12 cellular contexts compared by ENCODE assay signal in genomic region chr11:102226702-102227101, GRCh38.
DNase-seq lines count a peak whose midpoint lies in the region; ATAC-seq and TF ChIP-seq lines count a peak whose summit lies in the region.
"Had no signal": no experiment of that assay in that cellular context is flagged by ENCODE, and none has a peak within 500 bp of the region (broad histone marks: within the 10 kb centered on the region; RNA-seq: fewer than 3 reads in every experiment).

No MANE protein-coding gene starts in this region.

- CTCF ChIA-PET in MCF 10A (lab: Yijun Ruan, JAX) = interaction anchor here (0.6 to 3.5 kb wide), 8 partner anchors 12 to 460 kb away, joined by 3 to 30 read pairs (median 3); no protein-coding TSS in a partner anchor

- H3K4me1 ChIP-seq in cardiac muscle cell (ENCODE audit: low read depth) (peaks cover 29% of the 10 kb centered on the region), lung (ENCODE audit: control insufficient read depth in 2 of 2, insufficient read depth in 2 of 2, low read length in 2 of 2) (peaks cover 5 to 10% of the 10 kb centered on the region in 2 donors)

- peak overlapping the region; percentile 87 for H3K27ac Mint-ChIP-seq in MCF 10A (ENCODE audit: low read depth, unreplicated experiment)
- H3K27ac Mint-ChIP-seq: activated CD8-positive, alpha-beta T cell treated with anti-CD3 and anti-CD28 coated beads, Interleukin-2, amount 10 ng/mL, durations not matched to agents 7 days and 5 days had no signal

- H3K9me3 ChIP-seq in cardiac muscle cell (ENCODE audit: low read depth) (no peaks in the 10 kb centered on the region), lung (ENCODE audit: control insufficient read depth in 2 of 2, insufficient read depth in 1 of 2, low read length in 1 of 2) (no peaks in the 10 kb centered on the region)
- H3K9me3 ChIP-seq: heart right ventricle had no signal

- H3K4me1 Mint-ChIP-seq in MCF 10A (ENCODE audit: insufficient read depth, unreplicated experiment) = peaks cover 43% of the 10 kb centered on the region

- ATAC-seq in Right ventricle myocardium superior (ENCODE audit: poor library complexity) = no peak
- ATAC-seq in lung (ENCODE audit: insufficient read depth, low FRiP score) = peak; percentile 59
- no peak for ATAC-seq in GM18873 (IDR thresholded peaks at IDR 0.05; ENCODE audit: low FRiP score, unreplicated experiment)
- ATAC-seq in HG03175 (IDR thresholded peaks at IDR 0.05; ENCODE audit: unreplicated experiment) = no peak
- no peak for ATAC-seq in GM19351 (IDR thresholded peaks at IDR 0.05; ENCODE audit: unreplicated experiment)
- ATAC-seq: activated CD8-positive, alpha-beta T cell treated with anti-CD3 and anti-CD28 coated beads, Interleukin-2, amount 10 ng/mL, durations not matched to agents 7 days and 5 days had no signal

- peak overlapping the region; percentile 48 for H3K4me3 Mint-ChIP-seq in MCF 10A (ENCODE audit: unreplicated experiment)
- H3K4me3 Mint-ChIP-seq: activated CD8-positive, alpha-beta T cell treated with anti-CD3 and anti-CD28 coated beads, Interleukin-2, amount 10 ng/mL, durations not matched to agents 7 days and 5 days had no signal

- H3K27me3 ChIP-seq in cardiac muscle cell (no peaks in the 10 kb centered on the region), lung (ENCODE audit: control insufficient read depth, insufficient read depth) (no peaks in the 10 kb centered on the region)
- H3K27me3 ChIP-seq: heart right ventricle had no signal

- intact Hi-C loops in Right ventricle myocardium superior (cut with DNase I) = no loop called here
- intact Hi-C loops in MCF 10A (cut with micrococcal nuclease) = loop anchor here (2.0 to 5.0 kb wide), 2 partner anchors 41 to 116 kb away; partner anchors contain the start of gene YAP1

- DNase-seq in cardiac muscle cell (ENCODE audit: low read depth in 1 of 2, low spot score in 1 of 2) = peak in 1 of 2 donors; percentile 86
- DNase-seq in Right ventricle myocardium superior = no peak
- peak; percentile 81 for DNase-seq in MCF 10A (ENCODE audit: unreplicated experiment)
- DNase-seq in lung (ENCODE audit: low spot score) = no peak
- DNase-seq in kidney tubule cell (ENCODE audit: low spot score) = no peak
- DNase-seq: activated CD8-positive, alpha-beta T cell treated with anti-CD3 and anti-CD28 coated beads, Interleukin-2, amount 10 ng/mL, durations not matched to agents 7 days and 5 days; heart right ventricle; NCI-H2171 had no signal

- BruUV-seq in MCF 10A (replicated peaks; lab: Mats Ljungman, UMichigan) = no TSS peak

- no peaks in the 10 kb centered on the region for H3K27me3 Mint-ChIP-seq in MCF 10A (ENCODE audit: insufficient read depth, unreplicated experiment)

- POLR2A ChIA-PET in MCF 10A (lab: Yijun Ruan, JAX) = interaction anchor here (0.6 to 5.5 kb wide), 23 partner anchors 8 to 366 kb away, joined by 3 to 131 read pairs (median 5); partner anchors contain the start of gene YAP1

- peak overlapping the region; percentile 72 for H3K27ac ChIP-seq in cardiac muscle cell
- no peak overlapping the region for H3K27ac ChIP-seq in lung (ENCODE audit: low read depth in 1 of 2, low read length in 1 of 2)
- H3K27ac ChIP-seq: heart right ventricle, SK-N-MC had no signal

- H3K4me3 ChIP-seq in cardiac muscle cell (no peak overlapping the region), lung (no peak overlapping the region)
- H3K4me3 ChIP-seq: heart right ventricle, SK-N-MC had no signal

- peaks cover 77% of the 10 kb centered on the region for H3K36me3 Mint-ChIP-seq in MCF 10A (ENCODE audit: insufficient read depth, unreplicated experiment)

- peaks cover 38% of the 10 kb centered on the region for H3K36me3 ChIP-seq in cardiac muscle cell
- peaks cover 8 to 11% of the 10 kb centered on the region in 2 donors for H3K36me3 ChIP-seq in lung (ENCODE audit: control insufficient read depth in 2 of 2, insufficient read depth in 2 of 2, low read length in 2 of 2)

- no peak for TF ChIP-seq CTCF in cardiac muscle cell (IDR thresholded peaks at IDR 0.05; ENCODE audit: low read depth, low read length)
- TF ChIP-seq CTCF in MCF 10A (IDR thresholded peaks at IDR 0.05; ENCODE audit: unreplicated experiment) = no peak
- no peak for TF ChIP-seq CTCF in lung (IDR thresholded peaks at IDR 0.05; ENCODE audit: control extremely low read depth, extremely low read depth)

- H3K9me3 Mint-ChIP-seq in MCF 10A (ENCODE audit: unreplicated experiment) = peaks cover 8% of the 10 kb centered on the region

- 58 to 73% methylated on average over 7 of the region's 7 CpGs for WGBS in lung, 2 donors
